18 cellular contexts compared by ENCODE assay signal in the genomic region with DNA sequence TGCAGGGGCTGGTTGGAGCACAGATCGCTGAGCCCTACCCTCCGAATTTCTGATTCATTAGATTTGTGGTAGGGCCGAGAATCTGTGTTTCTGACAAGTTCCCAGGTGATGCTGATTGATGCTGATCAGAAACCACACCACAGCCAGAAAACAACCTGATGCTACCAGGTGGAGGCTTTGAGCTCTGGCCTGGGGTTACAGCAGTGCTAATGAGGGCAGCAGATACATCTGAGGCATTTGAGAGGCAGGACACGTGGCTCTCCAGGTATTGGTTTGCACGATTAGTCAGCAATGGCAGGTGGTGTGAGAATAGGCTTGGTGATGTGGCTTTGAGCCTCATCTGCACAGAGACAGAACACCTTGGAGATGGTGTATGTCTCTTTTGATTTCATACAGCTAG.
DNase-seq lines count a peak whose midpoint lies in the region; ATAC-seq, FAIRE-seq and TF ChIP-seq lines count a peak whose summit lies in the region.
"Had no signal": no experiment of that assay in that cellular context is flagged by ENCODE, and none has a peak within 500 bp of the region (broad histone marks: within the 10 kb centered on the region; RNA-seq: fewer than 3 reads in every experiment).

No MANE protein-coding gene starts in this region.

- CTCF ChIA-PET in GM12878 (lab: Yijun Ruan, JAX): interaction anchor here (1.2 kb wide), 1 partner anchor 75 kb away, joined by 3 read pairs; no protein-coding TSS in a partner anchor

- H3K4me1 ChIP-seq in GM12878 (ENCODE audit: control insufficient read depth, insufficient read depth, low read length): 0 out of 2 replicates have a peak, but pooled peaks cover 3% of the 10 kb centered on the region

- RAD21 ChIA-PET in GM12878 (lab: Charles Lee; ENCODE audit: unreplicated experiment): no interaction called here

- POLR2A ChIA-PET in GM12878 (lab: Charles Lee): no interaction called here

- intact Hi-C loops in GM12878 (cut with micrococcal nuclease; ENCODE audit: unreplicated experiment): no loop called here

- H3K36me3 ChIP-seq in GM12878 (ENCODE audit: control insufficient read depth in 2 of 2, insufficient read depth in 2 of 2, low read length in 1 of 2): no peaks in the 10 kb centered on the region

- H3K79me2 ChIP-seq in GM12878 (ENCODE audit: control insufficient read depth, insufficient read depth, low read length): no peaks in the 10 kb centered on the region

- peaks cover 4% of the 10 kb centered on the region for H3K27me3 Mint-ChIP-seq in nephron (ENCODE audit: low read depth)

- TF ChIP-seq POLR2A in GM12878 (IDR thresholded peaks at IDR 0.05; ENCODE audit: low read depth, low read length): no peak

- peaks cover 42% of the 10 kb centered on the region for H3K4me1 Mint-ChIP-seq in nephron
- H3K4me1 Mint-ChIP-seq: IgD-negative memory B cell had no signal

- H3K27me3 ChIP-seq in GM12878 (replicated peaks in 1 of 2; ENCODE audit: control insufficient read depth in 2 of 2, insufficient read depth in 2 of 2, low read length in 1 of 2): no peaks in the 10 kb centered on the region; a peak in 1 of 4 replicates

- H3K9me3 ChIP-seq in GM12878 (replicated peaks; ENCODE audit: control insufficient read depth, insufficient read depth, low read length): no peaks in the 10 kb centered on the region
- H3K9me3 ChIP-seq: SK-N-SH had no signal

- 24% methylated on average over 5 of the region's 5 CpGs for WGBS in GM12878 (ENCODE audit: insufficient coverage, insufficient replicate concordance, low lambda C conversion rate, missing lambda C conversion rate)

- in situ Hi-C loops in GM12878 (cut with MboI): no loop called here

- SMC1A ChIA-PET in GM12878 (lab: Charles Lee; ENCODE audit: uncharacterized antibody, unreplicated experiment): interaction anchor here (3.4 kb wide), 1 partner anchor 8 kb away, joined by 10 read pairs; no protein-coding TSS in a partner anchor

- peak; percentile 73 for ATAC-seq in GM12878
- no peak for ATAC-seq in GM19328 (IDR thresholded peaks at IDR 0.05; ENCODE audit: unreplicated experiment)
- ATAC-seq: Right ventricle myocardium inferior had no signal

- no peak overlapping the region for H3K4me3 ChIP-seq in Jurkat, Clone E6-1 (ENCODE audit: low read length)
- no peak overlapping the region for H3K4me3 ChIP-seq in GM12878

- no peak overlapping the region for H3K4me3 Mint-ChIP-seq in nephron
- H3K4me3 Mint-ChIP-seq: CD4-positive, CD25-positive, alpha-beta regulatory T cell; IgD-negative memory B cell had no signal

- peak; percentile 70 for DNase-seq in DMS53 (lab: John Stamatoyannopoulos, UW)
- DNase-seq in Jurkat, Clone E6-1 (ENCODE audit: low read depth, low spot score): peak; percentile 42
- DNase-seq in GM12878 (ENCODE audit: low read depth, low spot score): no peak
- no peak for DNase-seq in substantia nigra (lab: John Stamatoyannopoulos, UW)
- no peak for DNase-seq in SIG-M5 treated with dmso at 0.1 percent for 504 hours (lab: John Stamatoyannopoulos, UW; ENCODE audit: unreplicated experiment)
- DNase-seq: CD4-positive, CD25-positive, alpha-beta regulatory T cell; GF-D8; H7; NCI-H1436; NCI-H2029 treated with DMSO at 0.1 percent for 48 hours; NCI-H226; NCI-H526 treated with DMSO at 0.1 percent for 48 hours; SK-N-SH had no signal

- FAIRE-seq in GM12878 (lab: Jason Lieb, UNC): no peak
- FAIRE-seq: D721Med had no signal

- H3K9ac ChIP-seq in GM12878 (ENCODE audit: control insufficient read depth, insufficient read depth, low read length): no peak overlapping the region
- H3K9ac ChIP-seq: SK-N-SH had no signal

- no peak for TF ChIP-seq EP300 in GM12878 (IDR thresholded peaks at IDR 0.05; ENCODE audit: borderline replicate concordance in 1 of 2, control insufficient read depth in 1 of 2, low read depth in 2 of 2, low read length in 2 of 2)

- no peaks in the 10 kb centered on the region for H3K9me3 Mint-ChIP-seq in nephron

- TF ChIP-seq CTCF in GM12878 (IDR thresholded peaks at IDR 0.05 in 2 of 3, conservative IDR thresholded peaks at IDR 0.05 in 1 of 3; ENCODE audit: control insufficient read depth in 2 of 3, extremely low read depth in 1 of 3, insufficient read depth in 1 of 3, low read depth in 3 of 3, low read length in 3 of 3): no peak
- TF ChIP-seq CTCF in nephron (IDR thresholded peaks at IDR 0.05; ENCODE audit: unreplicated experiment in 3 of 3): no peak

- no TSS peak for BruUV-seq in GM12878 (replicated peaks; lab: Mats Ljungman, UMichigan)

- H3K27ac ChIP-seq in GM12878 (ENCODE audit: control insufficient read depth, insufficient read depth) (no peak overlapping the region), substantia nigra (ENCODE audit: low read depth, low read length, poor library complexity, severe bottlenecking) (no peak overlapping the region)

- H3K36me3 Mint-ChIP-seq in nephron (ENCODE audit: low read depth): no peaks in the 10 kb centered on the region
- H3K36me3 Mint-ChIP-seq: CD4-positive, CD25-positive, alpha-beta regulatory T cell; IgD-negative memory B cell had no signal

- no peak overlapping the region for H2AFZ ChIP-seq in GM12878 (ENCODE audit: control insufficient read depth, low read depth, low read length)

- TF ChIP-seq RAD21 in GM12878 (IDR thresholded peaks at IDR 0.05; ENCODE audit: insufficient read depth, low read depth, low read length): no peak

- no peak overlapping the region for H3K4me2 ChIP-seq in GM12878 (ENCODE audit: control insufficient read depth, insufficient read depth)
- H3K4me2 ChIP-seq: SK-N-SH had no signal

- no peaks in the 10 kb centered on the region for H4K20me1 ChIP-seq in GM12878 (ENCODE audit: control insufficient read depth, insufficient read depth)

- H3K27ac Mint-ChIP-seq in nephron: peak overlapping the region in 2 of 3 experiments; percentile 44 to 74
- H3K27ac Mint-ChIP-seq: CD4-positive, CD25-positive, alpha-beta regulatory T cell had no signal

TF ChIP-seq in GM12878, 131 proteins besides CTCF, POLR2A, EP300 and RAD21 (continues in another document):
- TF ChIP-seq IKZF2 (IDR thresholded peaks at IDR 0.05): no peak
- no peak for TF ChIP-seq HCFC1 (IDR thresholded peaks at IDR 0.05; ENCODE audit: low read length)
- no peak for TF ChIP-seq BRCA1 (IDR thresholded peaks at IDR 0.05; ENCODE audit: low read depth, low read length)
- TF ChIP-seq ATF7 (IDR thresholded peaks at IDR 0.05; ENCODE audit: low read depth): no peak
- TF ChIP-seq, protein P1, sequence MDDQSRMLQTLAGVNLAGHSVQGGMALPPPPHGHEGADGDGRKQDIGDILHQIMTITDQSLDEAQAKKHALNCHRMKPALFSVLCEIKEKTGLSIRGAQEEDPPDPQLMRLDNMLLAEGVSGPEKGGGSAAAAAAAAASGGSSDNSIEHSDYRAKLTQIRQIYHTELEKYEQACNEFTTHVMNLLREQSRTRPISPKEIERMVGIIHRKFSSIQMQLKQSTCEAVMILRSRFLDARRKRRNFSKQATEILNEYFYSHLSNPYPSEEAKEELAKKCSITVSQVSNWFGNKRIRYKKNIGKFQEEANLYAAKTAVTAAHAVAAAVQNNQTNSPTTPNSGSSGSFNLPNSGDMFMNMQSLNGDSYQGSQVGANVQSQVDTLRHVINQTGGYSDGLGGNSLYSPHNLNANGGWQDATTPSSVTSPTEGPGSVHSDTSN (IDR thresholded peaks at IDR 0.05; ENCODE audit: insufficient replicate concordance, low read depth, low read length): peak; percentile 60
- TF ChIP-seq ZNF217 (IDR thresholded peaks at IDR 0.05): no peak
- TF ChIP-seq TCF12 (IDR thresholded peaks at IDR 0.05; ENCODE audit: low read depth, low read length): peak; percentile 27; the same call in 1 of the 2 replicates
- TF ChIP-seq MTA2 (IDR thresholded peaks at IDR 0.05; ENCODE audit: low read depth): 0 out of 2 replicates have a peak, but pooled peaks have one; percentile 24
- TF ChIP-seq KLF5 (IDR thresholded peaks at IDR 0.05; ENCODE audit: partially characterized antibody): no peak
- TF ChIP-seq, protein P2, sequence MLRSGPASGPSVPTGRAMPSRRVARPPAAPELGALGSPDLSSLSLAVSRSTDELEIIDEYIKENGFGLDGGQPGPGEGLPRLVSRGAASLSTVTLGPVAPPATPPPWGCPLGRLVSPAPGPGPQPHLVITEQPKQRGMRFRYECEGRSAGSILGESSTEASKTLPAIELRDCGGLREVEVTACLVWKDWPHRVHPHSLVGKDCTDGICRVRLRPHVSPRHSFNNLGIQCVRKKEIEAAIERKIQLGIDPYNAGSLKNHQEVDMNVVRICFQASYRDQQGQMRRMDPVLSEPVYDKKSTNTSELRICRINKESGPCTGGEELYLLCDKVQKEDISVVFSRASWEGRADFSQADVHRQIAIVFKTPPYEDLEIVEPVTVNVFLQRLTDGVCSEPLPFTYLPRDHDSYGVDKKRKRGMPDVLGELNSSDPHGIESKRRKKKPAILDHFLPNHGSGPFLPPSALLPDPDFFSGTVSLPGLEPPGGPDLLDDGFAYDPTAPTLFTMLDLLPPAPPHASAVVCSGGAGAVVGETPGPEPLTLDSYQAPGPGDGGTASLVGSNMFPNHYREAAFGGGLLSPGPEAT (IDR thresholded peaks at IDR 0.05; ENCODE audit: low read depth): no peak
- no peak for TF ChIP-seq GABPA (IDR thresholded peaks at IDR 0.05; ENCODE audit: low read depth)
- TF ChIP-seq, protein P3, sequence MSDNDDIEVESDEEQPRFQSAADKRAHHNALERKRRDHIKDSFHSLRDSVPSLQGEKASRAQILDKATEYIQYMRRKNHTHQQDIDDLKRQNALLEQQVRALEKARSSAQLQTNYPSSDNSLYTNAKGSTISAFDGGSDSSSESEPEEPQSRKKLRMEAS (IDR thresholded peaks at IDR 0.05; ENCODE audit: low read depth, low read length): no peak

Comparison
In these comparisons a context has a peak if more than half of its experiments do, and no peak if none do; other contexts are left out.
1. DNase-seq: peak in DMS53 (single experiment) and Jurkat, Clone E6-1 (single experiment); none in GM12878 (single experiment), substantia nigra (0 of 49) and SIG-M5 treated with dmso at 0.1 percent for 504 hours (single experiment).